In genomic region chr16:84169765-84170310, GRCh38 we compare ENCODE assay signal across 22 cellular contexts. TPM values are rescaled to one million over a fixed set of nuclear protein-coding genes. Genes with fewer than 3 reads are reported as not detected.
A peak's percentile ranks its signal among the peaks of the same experiment; 100 is the strongest.
DNase-seq lines count a peak whose midpoint lies in the region; ATAC-seq, FAIRE-seq and TF ChIP-seq lines count a peak whose summit lies in the region.
"Had no signal": no experiment of that assay in that cellular context is flagged by ENCODE, and none has a peak within 500 bp of the region (broad histone marks: within the 10 kb centered on the region; RNA-seq: fewer than 3 reads in every experiment).

No MANE protein-coding gene starts in this region.

- no peak for TF ChIP-seq EP300 in A549 (IDR thresholded peaks at IDR 0.05)

- ATAC-seq in A549 (peak; percentile 54 to 56; a peak in 4 of 6 replicates), Panc1 (peak; percentile 60; the same call in 1 of the 2 replicates)

- H3K4me2 ChIP-seq in A549 = no peak overlapping the region

- 63% methylated on average over 11 of the region's 11 CpGs for WGBS in A549 (ENCODE audit: missing lambda C conversion rate)
- 82% methylated on average over 7 to 11 of the region's 11 CpGs for WGBS in endodermal cell (ENCODE audit: insufficient coverage in 1 of 2, insufficient read length in 1 of 2), 2 experiments
- WGBS in spleen, 5 donors = 74 to 79% (median 78%) methylated on average over 11 of the region's 11 CpGs

- POLR2A ChIA-PET in A549 (lab: Yijun Ruan, JAX) (no interaction called here), Panc1 (lab: Charles Lee) (no interaction called here)

- TF ChIP-seq RAD21 in A549 (conservative IDR thresholded peaks at IDR 0.05 in 1 of 2, IDR thresholded peaks at IDR 0.05 in 1 of 2) = 0 out of 5 replicates have a peak, but pooled peaks of 1 of the 2 experiments have one; percentile 19

- H3K27me3 ChIP-seq in Panc1 (ENCODE audit: control insufficient read depth, insufficient read depth, low read length) = 0 out of 2 replicates have a peak, but pooled peaks cover 2% of the 10 kb centered on the region
- peaks cover 2% of the 10 kb centered on the region for H3K27me3 ChIP-seq in endodermal cell (ENCODE audit: control insufficient read depth, insufficient read depth, low read length, poor library complexity, severe bottlenecking)
- H3K27me3 ChIP-seq in spleen (replicated peaks in 1 of 7) = peaks cover 0 to 38% (median 5%) of the 10 kb centered on the region in 7 donors
- H3K27me3 ChIP-seq in dorsolateral prefrontal cortex = no peaks in the 10 kb centered on the region

- TF ChIP-seq POLR2A in A549 (IDR thresholded peaks at IDR 0.05; ENCODE audit: low read length) = no peak
- no peak for TF ChIP-seq POLR2A in spleen (IDR thresholded peaks at IDR 0.05)

- H3K27me3 Mint-ChIP-seq in endodermal cell (ENCODE audit: insufficient read depth) = peaks cover 2% of the 10 kb centered on the region

- H3K36me3 Mint-ChIP-seq in endodermal cell (ENCODE audit: low read depth) = no peaks in the 10 kb centered on the region

- no peaks in the 10 kb centered on the region for H3K9me3 ChIP-seq in A549
- no peaks in the 10 kb centered on the region for H3K9me3 ChIP-seq in Panc1 (ENCODE audit: control insufficient read depth, insufficient read depth, low read depth, low read length)
- H3K9me3 ChIP-seq in endodermal cell (ENCODE audit: control insufficient read depth, low read length) = no peaks in the 10 kb centered on the region
- no peaks in the 10 kb centered on the region for H3K9me3 ChIP-seq in spleen
- H3K9me3 ChIP-seq: Caco-2, HAP-1 had no signal

- H3K4me3 ChIP-seq in A549 (no peak overlapping the region), Panc1 (ENCODE audit: low read depth in 2 of 2, low read length in 2 of 2) (no peak overlapping the region), endodermal cell (ENCODE audit: low read length) (no peak overlapping the region), spleen (no peak overlapping the region), dorsolateral prefrontal cortex (no peak overlapping the region)
- H3K4me3 ChIP-seq: HAP-1 had no signal

- no peak overlapping the region for H3K27ac Mint-ChIP-seq in endodermal cell
- H3K27ac Mint-ChIP-seq: CD4-positive, alpha-beta T cell had no signal

- intact Hi-C loops in Panc1 (cut with micrococcal nuclease; ENCODE audit: unreplicated experiment) (loop anchor here (5.0 kb wide), 1 partner anchor 73 kb away; no protein-coding TSS in a partner anchor), spleen (cut with DNase I; ENCODE audit: low total_unique reads) (loop anchor here (10.0 kb wide), 2 partner anchors 85 to 215 kb away; partner anchors contain the start of gene OSGIN1), dorsolateral prefrontal cortex (cut with DNase I) (no loop called here)

- DNase-seq in A549 (ENCODE audit: low read depth in 1 of 2, low spot score in 1 of 2) = no peak
- DNase-seq in Panc1 (ENCODE audit: low read depth, low spot score) = no peak
- DNase-seq in endodermal cell = peak; percentile 45
- DNase-seq in spleen = peak; percentile 57
- DNase-seq in NCI-H187 treated with DMSO at 0.1 percent for 48 hours (lab: John Stamatoyannopoulos, UW) = no peak
- DNase-seq in inferior parietal cortex (ENCODE audit: extremely low spot score) = no peak
- DNase-seq in dorsolateral prefrontal cortex = no peak
- DNase-seq: AML-193; Caco-2; CD4-positive, alpha-beta T cell; IMR-90 had no signal

- H3K4me1 Mint-ChIP-seq in endodermal cell = no peaks in the 10 kb centered on the region

- no peaks in the 10 kb centered on the region for H3K9me3 Mint-ChIP-seq in endodermal cell
- H3K9me3 Mint-ChIP-seq: CD4-positive, alpha-beta T cell had no signal

- H3K27ac ChIP-seq in A549 = no peak overlapping the region
- no peak overlapping the region for H3K27ac ChIP-seq in Panc1 (ENCODE audit: low read length)
- no peak overlapping the region for H3K27ac ChIP-seq in endodermal cell (ENCODE audit: low read depth, low read length)
- H3K27ac ChIP-seq in spleen = no peak overlapping the region
- no peak overlapping the region for H3K27ac ChIP-seq in dorsolateral prefrontal cortex
- H3K27ac ChIP-seq: C4-2B, HL-60 had no signal

- FAIRE-seq in A549 (lab: Jason Lieb, UNC) = no peak
- FAIRE-seq: A204.1, D721Med, G401.6, GM12891, GM19239 had no signal

- in situ Hi-C loops in Panc1 (cut with HindIII; ENCODE audit: low pct_unique_long_range_greater_than_20kb, low sequenced_read_pairs) = no loop called here

- H3K9ac ChIP-seq in endodermal cell (ENCODE audit: extremely low read depth, low read length, poor library complexity, severe bottlenecking) = no peak overlapping the region

- H3K4me3 Mint-ChIP-seq in endodermal cell = no peak overlapping the region
- H3K4me3 Mint-ChIP-seq: CD4-positive, alpha-beta T cell had no signal

- CTCF ChIA-PET in A549 (lab: Yijun Ruan, JAX) = interaction anchor here (0.9 to 8.4 kb wide), 5 partner anchors 14 to 104 kb away, joined by 3 to 57 read pairs (median 5); partner anchors contain the start of gene TAF1C
- CTCF ChIA-PET in Panc1 (lab: Charles Lee) = interaction anchor here (0.5 to 0.7 kb wide), 3 partner anchors 168 to 446 kb away, joined by 3 to 8 read pairs (median 3); no protein-coding TSS in a partner anchor

- H3K36me3 ChIP-seq in Panc1 (ENCODE audit: control insufficient read depth, insufficient read depth, low read length) = no peaks in the 10 kb centered on the region
- no peaks in the 10 kb centered on the region for H3K36me3 ChIP-seq in endodermal cell (ENCODE audit: control insufficient read depth, insufficient read depth, low read length)
- H3K36me3 ChIP-seq in spleen = no peaks in the 10 kb centered on the region
- H3K36me3 ChIP-seq: HAP-1 had no signal

- H3K4me1 ChIP-seq in A549 = no peaks in the 10 kb centered on the region
- H3K4me1 ChIP-seq in Panc1 (ENCODE audit: control insufficient read depth, insufficient read depth, low read length) = no peaks in the 10 kb centered on the region
- no peaks in the 10 kb centered on the region for H3K4me1 ChIP-seq in endodermal cell (ENCODE audit: control insufficient read depth, insufficient read depth, low read length)
- H3K4me1 ChIP-seq in spleen = peaks cover 0 to 2% (median 0%) of the 10 kb centered on the region in 6 donors
- H3K4me1 ChIP-seq: Caco-2, HAP-1 had no signal

- BruUV-seq in Panc1 (replicated peaks; lab: Mats Ljungman, UMichigan) = no TSS peak

- TF ChIP-seq CTCF in A549 (IDR thresholded peaks at IDR 0.05) (no peak), Panc1 (IDR thresholded peaks at IDR 0.05) (no peak), endodermal cell (conservative IDR thresholded peaks at IDR 0.05) (no peak), spleen (IDR thresholded peaks at IDR 0.05 in 8 of 11, conservative IDR thresholded peaks at IDR 0.05 in 3 of 11) (no peak), dorsolateral prefrontal cortex (IDR thresholded peaks at IDR 0.05 in 54 of 56, conservative IDR thresholded peaks at IDR 0.05 in 2 of 56; ENCODE audit: low read depth in 1 of 56, partially characterized antibody in 56 of 56) (no peak)

RNA-seq across cellular contexts. Expression of gene TAF1C, which starts 17.0 kb away (rescaled TPM):
- polyA plus RNA-seq in A549 (2011; rRNA removed) (13.2 and 17.8 TPM in 2 replicates), A549 (2017; fragmentation: RNase III; extraction: RNeasy Plus Mini Kit Qiagen cat#74134 plus additional on column Dnase treatment) (32.8 to 41.2 TPM (median 38.6 TPM) in 3 replicates), spleen (100 to 1,000 TPM in 1 of 3 donors, 10 to 100 TPM in 2; 31.4 to 125 (median 70.6) TPM)
- polyA plus RNA-seq in A549 (2012; cell fraction: cytosol; rRNA removed) = 27.9 and 34.7 TPM in 2 replicates
- polyA plus RNA-seq in A549 (2012; cell fraction: nucleus; rRNA removed) = 325 and 360 TPM in 2 replicates
- 24.7 and 27.5 TPM in 2 replicates for polyA minus RNA-seq in A549 (2011; rRNA and poly(A)+ RNA removed)
- total RNA-seq in Panc1 (2021; ENCODE audit: unreplicated experiment) (31.9 TPM), endodermal cell (10 to 100 TPM; 92.0 to 99.8 TPM), spleen (100 to 1,000 TPM in 2 of 7 donors, 10 to 100 TPM in 5; 60.3 to 133 (median 76.6) TPM), dorsolateral prefrontal cortex (10 to 100 TPM; 33.5 to 87.0 (median 56.1) TPM)
- polyA plus RNA-seq in Panc1 (2012; ENCODE audit: insufficient read length) = 23.2 TPM
- 51.8 TPM for polyA plus RNA-seq in endodermal cell (2013, experiment 1 of 2)
- 37.9 TPM for polyA plus RNA-seq in endodermal cell (2013, experiment 2 of 2)

RNA-seq across cellular contexts. Expression of gene ADAD2, which starts 21.1 kb away (rescaled TPM):
- not detected in 2 replicates for polyA plus RNA-seq in A549 (2011; rRNA removed)
- polyA plus RNA-seq in A549 (2012; cell fraction: cytosol; rRNA removed) = not detected in 2 replicates
- 0.02 TPM in 1 of 2 replicates, not detected in the other for polyA plus RNA-seq in A549 (2012; cell fraction: nucleus; rRNA removed)
- not detected in 3 replicates for polyA plus RNA-seq in A549 (2017; fragmentation: RNase III; extraction: RNeasy Plus Mini Kit Qiagen cat#74134 plus additional on column Dnase treatment)
- not detected in 2 replicates for polyA minus RNA-seq in A549 (2011; rRNA and poly(A)+ RNA removed)
- total RNA-seq in Panc1 (2021; ENCODE audit: unreplicated experiment) = not detected
- not detected for polyA plus RNA-seq in Panc1 (2012; ENCODE audit: insufficient read length)
- not detected for total RNA-seq in endodermal cell
- polyA plus RNA-seq in endodermal cell (2013, experiment 1 of 2) = 0.21 TPM
- polyA plus RNA-seq in endodermal cell (2013, experiment 2 of 2) = not detected
- total RNA-seq in spleen = 10 to 100 TPM in 1 of 7 donors, 1 to 10 TPM in 6; 2.8 to 24.1 (median 6.4) TPM
- polyA plus RNA-seq in spleen = 10 to 100 TPM in 2 of 3 donors, 1 to 10 TPM in 1; 2.5 to 86.5 (median 25.9) TPM
- total RNA-seq in dorsolateral prefrontal cortex = 1 to 10 TPM in 82 of 120 experiments, under 1 TPM in 29, not detected in 9; 0.17 to 8.5 (median 1.5) TPM
- total RNA-seq: Caco-2, H4, HT1080, IMR-90 had no signal
- polyA plus RNA-seq: BJ, IMR-90 had no signal

RNA-seq across cellular contexts. Expression of gene DNAAF1, which starts 24.7 kb away (rescaled TPM):
- polyA plus RNA-seq in A549 (2011; rRNA removed) (0.07 and 0.13 TPM in 2 replicates), A549 (2017; fragmentation: RNase III; extraction: RNeasy Plus Mini Kit Qiagen cat#74134 plus additional on column Dnase treatment) (0.14 to 0.31 TPM (median 0.21 TPM) in 3 replicates), spleen (1 to 10 TPM; 1.3 to 4.3 (median 2.0) TPM)
- polyA plus RNA-seq in A549 (2012; cell fraction: cytosol; rRNA removed) = 0.04 and 0.10 TPM in 2 replicates
- 0.23 and 0.54 TPM in 2 replicates for polyA plus RNA-seq in A549 (2012; cell fraction: nucleus; rRNA removed)
- polyA minus RNA-seq in A549 (2011; rRNA and poly(A)+ RNA removed) = not detected in 2 replicates
- total RNA-seq in Panc1 (2021; ENCODE audit: unreplicated experiment) (not detected), endodermal cell (under 1 TPM; 0.59 to 0.66 TPM), spleen (1 to 10 TPM in 2 of 7 donors, under 1 TPM in 4, not detected in 1; 0.20 to 2.0 (median 0.79) TPM), dorsolateral prefrontal cortex (10 to 100 TPM in 40 of 120 experiments, 1 to 10 TPM in 80; 3.6 to 19.7 (median 8.5) TPM)
- polyA plus RNA-seq in Panc1 (2012; ENCODE audit: insufficient read length) = 0.07 TPM
- 0.57 TPM for polyA plus RNA-seq in endodermal cell (2013, experiment 1 of 2)
- polyA plus RNA-seq in endodermal cell (2013, experiment 2 of 2) = 0.54 TPM
- total RNA-seq: CD4-positive, alpha-beta T cell; HT1080; IMR-90 had no signal
- polyA plus RNA-seq: BJ had no signal

RNA-seq across cellular contexts. Expression of gene HSDL1, which starts 24.9 kb away (rescaled TPM):
- polyA plus RNA-seq in A549 (2011; rRNA removed) (24.9 and 25.6 TPM in 2 replicates), A549 (2017; fragmentation: RNase III; extraction: RNeasy Plus Mini Kit Qiagen cat#74134 plus additional on column Dnase treatment) (14.7 to 18.3 TPM (median 17.9 TPM) in 3 replicates), spleen (10 to 100 TPM; 10.1 to 15.7 (median 14.0) TPM)
- polyA plus RNA-seq in A549 (2012; cell fraction: cytosol; rRNA removed) = 7.5 and 9.0 TPM in 2 replicates
- polyA plus RNA-seq in A549 (2012; cell fraction: nucleus; rRNA removed) = 5.7 and 9.4 TPM in 2 replicates
- 9.7 and 11.3 TPM in 2 replicates for polyA minus RNA-seq in A549 (2011; rRNA and poly(A)+ RNA removed)
- total RNA-seq in Panc1 (2021; ENCODE audit: unreplicated experiment) (24.6 TPM), endodermal cell (10 to 100 TPM; 49.5 to 68.3 TPM), spleen (10 to 100 TPM; 18.3 to 29.0 (median 23.4) TPM), dorsolateral prefrontal cortex (10 to 100 TPM; 21.5 to 75.4 (median 50.4) TPM)
- polyA plus RNA-seq in Panc1 (2012; ENCODE audit: insufficient read length) = 11.8 TPM
- 73.7 TPM for polyA plus RNA-seq in endodermal cell (2013, experiment 1 of 2)
- polyA plus RNA-seq in endodermal cell (2013, experiment 2 of 2) = 66.8 TPM

RNA-seq across cellular contexts. Expression of gene MBTPS1, which starts 53.1 kb away (rescaled TPM):
- 76.7 and 88.4 TPM in 2 replicates for polyA plus RNA-seq in A549 (2011; rRNA removed)
- 36.8 and 43.1 TPM in 2 replicates for polyA plus RNA-seq in A549 (2012; cell fraction: cytosol; rRNA removed)
- 65.8 and 79.2 TPM in 2 replicates for polyA plus RNA-seq in A549 (2012; cell fraction: nucleus; rRNA removed)
- 47.5 to 52.8 TPM (median 50.3 TPM) in 3 replicates for polyA plus RNA-seq in A549 (2017; fragmentation: RNase III; extraction: RNeasy Plus Mini Kit Qiagen cat#74134 plus additional on column Dnase treatment)
- polyA minus RNA-seq in A549 (2011; rRNA and poly(A)+ RNA removed) = 105 and 108 TPM in 2 replicates
- 66.8 TPM for total RNA-seq in Panc1 (2021; ENCODE audit: unreplicated experiment)
- 59.6 TPM for polyA plus RNA-seq in Panc1 (2012; ENCODE audit: insufficient read length)
- 10 to 100 TPM; 59.7 to 62.9 TPM for total RNA-seq in endodermal cell
- polyA plus RNA-seq in endodermal cell (2013, experiment 1 of 2) = 69.3 TPM
- polyA plus RNA-seq in endodermal cell (2013, experiment 2 of 2) = 64.4 TPM
- 100 to 1,000 TPM in 3 of 7 donors, 10 to 100 TPM in 4; 76.4 to 121 (median 98.7) TPM for total RNA-seq in spleen
- polyA plus RNA-seq in spleen = 10 to 100 TPM; 34.5 to 44.2 (median 39.9) TPM
- 100 to 1,000 TPM in 44 of 120 experiments, 10 to 100 TPM in 76; 70.0 to 125 (median 95.6) TPM for total RNA-seq in dorsolateral prefrontal cortex

Comparison
In these comparisons a context has a peak if more than half of its experiments do, and no peak if none do; other contexts are left out.
1. DNase-seq: peak in endodermal cell (single experiment) and spleen (single experiment); none in A549 (0 of 2), Panc1 (single experiment), NCI-H187 treated with DMSO at 0.1 percent for 48 hours (single experiment), inferior parietal cortex (single experiment) and dorsolateral prefrontal cortex (0 of 10).
2. intact Hi-C loops: an anchor here in Panc1 (5.0 kb wide) and spleen (10.0 kb wide); none called in dorsolateral prefrontal cortex.